ENCODE assay signal across 1 cellular context in genomic region chr5:131381011-131381410, GRCh38.
TF ChIP-seq lines count a peak whose summit lies in the region.

No MANE protein-coding gene starts in this region.

TF ChIP-seq in liver, 16 proteins besides CTCF, POLR2A, EP300 and RAD21 (continued from another document):
- TF ChIP-seq ZBTB33 (IDR thresholded peaks at IDR 0.05) = no peak
- no peak for TF ChIP-seq GABPA (IDR thresholded peaks at IDR 0.05 in 1 of 2, conservative IDR thresholded peaks at IDR 0.05 in 1 of 2)
- TF ChIP-seq FOXA1 (IDR thresholded peaks at IDR 0.05) = no peak
- TF ChIP-seq HNF4A (conservative IDR thresholded peaks at IDR 0.05) = no peak
- no peak for TF ChIP-seq HNF4G (IDR thresholded peaks at IDR 0.05)
- TF ChIP-seq FOXA2 (IDR thresholded peaks at IDR 0.05) = no peak
TF ChIP-seq in liver: peak in this region for 0.
